ENCODE assay signal across 1 cellular context in genomic region chr22:19494676-19495173, GRCh38.
TF ChIP-seq lines count a peak whose summit lies in the region.

No MANE protein-coding gene starts in this region.

TF ChIP-seq in K562, 482 proteins besides CTCF, POLR2A, EP300 and RAD21 (continues in another document):
- TF ChIP-seq BRF1 (IDR thresholded peaks at IDR 0.05; ENCODE audit: borderline replicate concordance, extremely low read depth, insufficient read length) (no peak), HDAC6 (IDR thresholded peaks at IDR 0.05; ENCODE audit: low read depth, low read length) (no peak), ETS1 (conservative IDR thresholded peaks at IDR 0.05; ENCODE audit: control insufficient read depth, low read depth, low read length) (no peak), GABPB2 (CRISPR knock-in tag; conservative IDR thresholded peaks at IDR 0.05) (no peak), IRF9 (tag; IDR thresholded peaks at IDR 0.05) (no peak), ZNF263 (CRISPR knock-in tag; IDR thresholded peaks at IDR 0.05; ENCODE audit: borderline replicate concordance) (no peak), RFX5 (IDR thresholded peaks at IDR 0.05; ENCODE audit: low read depth, low read length) (no peak), ELF4 (CRISPR knock-in tag; IDR thresholded peaks at IDR 0.05) (no peak), ZNF24 (IDR thresholded peaks at IDR 0.05) (no peak), TCF7L2 (IDR thresholded peaks at IDR 0.05; ENCODE audit: low read depth, low read length) (no peak), NCOA6 (IDR thresholded peaks at IDR 0.05) (no peak), HNRNPUL1 (IDR thresholded peaks at IDR 0.05; ENCODE audit: low read length) (no peak), MAZ (CRISPR knock-in tag; conservative IDR thresholded peaks at IDR 0.05 in 1 of 2, IDR thresholded peaks at IDR 0.05 in 1 of 2) (no peak), IRF2 (CRISPR knock-in tag; IDR thresholded peaks at IDR 0.05) (0 out of 2 replicates have a peak, but pooled peaks have one; percentile 73), RAD51 (IDR thresholded peaks at IDR 0.05; ENCODE audit: borderline replicate concordance, low read depth) (no peak), U2AF2 (optimal IDR thresholded peaks at IDR 0.05; ENCODE audit: low read depth, low read length) (no peak), HINFP (tag; conservative IDR thresholded peaks at IDR 0.05; ENCODE audit: low read depth) (no peak), YY1 (IDR thresholded peaks at IDR 0.05; ENCODE audit: borderline replicate concordance in 1 of 3, control insufficient read depth in 1 of 3, extremely low read depth in 1 of 3, insufficient read depth in 3 of 3, insufficient read length in 1 of 3, insufficient replicate concordance in 2 of 3, low read depth in 1 of 3, low read length in 2 of 3) (no peak), CEBPG (CRISPR knock-in tag; IDR thresholded peaks at IDR 0.05) (no peak), CEBPG (tag; conservative IDR thresholded peaks at IDR 0.05 in 1 of 2, IDR thresholded peaks at IDR 0.05 in 1 of 2) (no peak), JUND (IDR thresholded peaks at IDR 0.05; ENCODE audit: borderline replicate concordance, low read depth, low read length) (no peak), JUND (tag; IDR thresholded peaks at IDR 0.05; ENCODE audit: borderline replicate concordance, low read depth, low read length) (no peak), ZNF436 (CRISPR knock-in tag; IDR thresholded peaks at IDR 0.05) (no peak), STAT5B (CRISPR knock-in tag; IDR thresholded peaks at IDR 0.05) (no peak), ZNF282 (CRISPR knock-in tag; IDR thresholded peaks at IDR 0.05) (peak; percentile 77; the same call in 1 of the 2 replicates), ZNF212 (CRISPR knock-in tag; IDR thresholded peaks at IDR 0.05) (no peak), HMG20B (CRISPR knock-in tag; IDR thresholded peaks at IDR 0.05) (no peak), LARP7 (IDR thresholded peaks at IDR 0.05) (no peak), ZNF79 (CRISPR knock-in tag; IDR thresholded peaks at IDR 0.05; ENCODE audit: low read depth) (no peak), ARID4B (CRISPR knock-in tag; IDR thresholded peaks at IDR 0.05) (no peak), SNAPC5 (CRISPR knock-in tag; IDR thresholded peaks at IDR 0.05) (no peak), TARDBP (IDR thresholded peaks at IDR 0.05) (no peak), E2F3 (CRISPR knock-in tag; IDR thresholded peaks at IDR 0.05) (no peak), FOXM1 (IDR thresholded peaks at IDR 0.05; ENCODE audit: low read depth) (no peak), FOXM1 (CRISPR knock-in tag; IDR thresholded peaks at IDR 0.05; ENCODE audit: low read depth) (no peak), ZNF717 (CRISPR knock-in tag; IDR thresholded peaks at IDR 0.05) (no peak), SP2 (IDR thresholded peaks at IDR 0.05; ENCODE audit: extremely low read depth, low read depth, low read length, poor library complexity, severe bottlenecking) (no peak), ZNF431 (CRISPR knock-in tag; IDR thresholded peaks at IDR 0.05) (no peak), USF1 (CRISPR knock-in tag; IDR thresholded peaks at IDR 0.05) (peak; percentile 40; the same call in 1 of the 2 replicates), CAMTA2 (CRISPR knock-in tag; conservative IDR thresholded peaks at IDR 0.05) (no peak), TFAM (CRISPR knock-in tag; conservative IDR thresholded peaks at IDR 0.05) (no peak), SMAD2 (IDR thresholded peaks at IDR 0.05; ENCODE audit: low read depth, low read length) (no peak), HLTF (IDR thresholded peaks at IDR 0.05) (no peak), ZC3H4 (CRISPR knock-in tag; IDR thresholded peaks at IDR 0.05; ENCODE audit: borderline replicate concordance) (0 out of 2 replicates have a peak, but pooled peaks have one; percentile 19), SMARCE1 (IDR thresholded peaks at IDR 0.05) (no peak), NCOA2 (IDR thresholded peaks at IDR 0.05; ENCODE audit: partially characterized antibody in 2 of 2) (no peak)
- TF ChIP-seq, protein P1, sequence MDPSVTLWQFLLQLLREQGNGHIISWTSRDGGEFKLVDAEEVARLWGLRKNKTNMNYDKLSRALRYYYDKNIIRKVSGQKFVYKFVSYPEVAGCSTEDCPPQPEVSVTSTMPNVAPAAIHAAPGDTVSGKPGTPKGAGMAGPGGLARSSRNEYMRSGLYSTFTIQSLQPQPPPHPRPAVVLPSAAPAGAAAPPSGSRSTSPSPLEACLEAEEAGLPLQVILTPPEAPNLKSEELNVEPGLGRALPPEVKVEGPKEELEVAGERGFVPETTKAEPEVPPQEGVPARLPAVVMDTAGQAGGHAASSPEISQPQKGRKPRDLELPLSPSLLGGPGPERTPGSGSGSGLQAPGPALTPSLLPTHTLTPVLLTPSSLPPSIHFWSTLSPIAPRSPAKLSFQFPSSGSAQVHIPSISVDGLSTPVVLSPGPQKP (CRISPR knock-in tag; IDR thresholded peaks at IDR 0.05) = no peak
- TF ChIP-seq, protein P2, sequence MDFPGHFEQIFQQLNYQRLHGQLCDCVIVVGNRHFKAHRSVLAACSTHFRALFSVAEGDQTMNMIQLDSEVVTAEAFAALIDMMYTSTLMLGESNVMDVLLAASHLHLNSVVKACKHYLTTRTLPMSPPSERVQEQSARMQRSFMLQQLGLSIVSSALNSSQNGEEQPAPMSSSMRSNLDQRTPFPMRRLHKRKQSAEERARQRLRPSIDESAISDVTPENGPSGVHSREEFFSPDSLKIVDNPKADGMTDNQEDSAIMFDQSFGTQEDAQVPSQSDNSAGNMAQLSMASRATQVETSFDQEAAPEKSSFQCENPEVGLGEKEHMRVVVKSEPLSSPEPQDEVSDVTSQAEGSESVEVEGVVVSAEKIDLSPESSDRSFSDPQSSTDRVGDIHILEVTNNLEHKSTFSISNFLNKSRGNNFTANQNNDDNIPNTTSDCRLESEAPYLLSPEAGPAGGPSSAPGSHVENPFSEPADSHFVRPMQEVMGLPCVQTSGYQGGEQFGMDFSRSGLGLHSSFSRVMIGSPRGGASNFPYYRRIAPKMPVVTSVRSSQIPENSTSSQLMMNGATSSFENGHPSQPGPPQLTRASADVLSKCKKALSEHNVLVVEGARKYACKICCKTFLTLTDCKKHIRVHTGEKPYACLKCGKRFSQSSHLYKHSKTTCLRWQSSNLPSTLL (IDR thresholded peaks at IDR 0.05) = no peak
- TF ChIP-seq, protein P3, sequence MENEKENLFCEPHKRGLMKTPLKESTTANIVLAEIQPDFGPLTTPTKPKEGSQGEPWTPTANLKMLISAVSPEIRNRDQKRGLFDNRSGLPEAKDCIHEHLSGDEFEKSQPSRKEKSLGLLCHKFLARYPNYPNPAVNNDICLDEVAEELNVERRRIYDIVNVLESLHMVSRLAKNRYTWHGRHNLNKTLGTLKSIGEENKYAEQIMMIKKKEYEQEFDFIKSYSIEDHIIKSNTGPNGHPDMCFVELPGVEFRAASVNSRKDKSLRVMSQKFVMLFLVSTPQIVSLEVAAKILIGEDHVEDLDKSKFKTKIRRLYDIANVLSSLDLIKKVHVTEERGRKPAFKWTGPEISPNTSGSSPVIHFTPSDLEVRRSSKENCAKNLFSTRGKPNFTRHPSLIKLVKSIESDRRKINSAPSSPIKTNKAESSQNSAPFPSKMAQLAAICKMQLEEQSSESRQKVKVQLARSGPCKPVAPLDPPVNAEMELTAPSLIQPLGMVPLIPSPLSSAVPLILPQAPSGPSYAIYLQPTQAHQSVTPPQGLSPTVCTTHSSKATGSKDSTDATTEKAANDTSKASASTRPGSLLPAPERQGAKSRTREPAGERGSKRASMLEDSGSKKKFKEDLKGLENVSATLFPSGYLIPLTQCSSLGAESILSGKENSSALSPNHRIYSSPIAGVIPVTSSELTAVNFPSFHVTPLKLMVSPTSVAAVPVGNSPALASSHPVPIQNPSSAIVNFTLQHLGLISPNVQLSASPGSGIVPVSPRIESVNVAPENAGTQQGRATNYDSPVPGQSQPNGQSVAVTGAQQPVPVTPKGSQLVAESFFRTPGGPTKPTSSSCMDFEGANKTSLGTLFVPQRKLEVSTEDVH (IDR thresholded peaks at IDR 0.05; ENCODE audit: low read depth, partially characterized antibody) = no peak
- TF ChIP-seq, protein P4, sequence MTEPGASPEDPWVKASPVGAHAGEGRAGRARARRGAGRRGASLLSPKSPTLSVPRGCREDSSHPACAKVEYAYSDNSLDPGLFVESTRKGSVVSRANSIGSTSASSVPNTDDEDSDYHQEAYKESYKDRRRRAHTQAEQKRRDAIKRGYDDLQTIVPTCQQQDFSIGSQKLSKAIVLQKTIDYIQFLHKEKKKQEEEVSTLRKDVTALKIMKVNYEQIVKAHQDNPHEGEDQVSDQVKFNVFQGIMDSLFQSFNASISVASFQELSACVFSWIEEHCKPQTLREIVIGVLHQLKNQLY (CRISPR knock-in tag; conservative IDR thresholded peaks at IDR 0.05) = no peak
- TF ChIP-seq, protein P5, sequence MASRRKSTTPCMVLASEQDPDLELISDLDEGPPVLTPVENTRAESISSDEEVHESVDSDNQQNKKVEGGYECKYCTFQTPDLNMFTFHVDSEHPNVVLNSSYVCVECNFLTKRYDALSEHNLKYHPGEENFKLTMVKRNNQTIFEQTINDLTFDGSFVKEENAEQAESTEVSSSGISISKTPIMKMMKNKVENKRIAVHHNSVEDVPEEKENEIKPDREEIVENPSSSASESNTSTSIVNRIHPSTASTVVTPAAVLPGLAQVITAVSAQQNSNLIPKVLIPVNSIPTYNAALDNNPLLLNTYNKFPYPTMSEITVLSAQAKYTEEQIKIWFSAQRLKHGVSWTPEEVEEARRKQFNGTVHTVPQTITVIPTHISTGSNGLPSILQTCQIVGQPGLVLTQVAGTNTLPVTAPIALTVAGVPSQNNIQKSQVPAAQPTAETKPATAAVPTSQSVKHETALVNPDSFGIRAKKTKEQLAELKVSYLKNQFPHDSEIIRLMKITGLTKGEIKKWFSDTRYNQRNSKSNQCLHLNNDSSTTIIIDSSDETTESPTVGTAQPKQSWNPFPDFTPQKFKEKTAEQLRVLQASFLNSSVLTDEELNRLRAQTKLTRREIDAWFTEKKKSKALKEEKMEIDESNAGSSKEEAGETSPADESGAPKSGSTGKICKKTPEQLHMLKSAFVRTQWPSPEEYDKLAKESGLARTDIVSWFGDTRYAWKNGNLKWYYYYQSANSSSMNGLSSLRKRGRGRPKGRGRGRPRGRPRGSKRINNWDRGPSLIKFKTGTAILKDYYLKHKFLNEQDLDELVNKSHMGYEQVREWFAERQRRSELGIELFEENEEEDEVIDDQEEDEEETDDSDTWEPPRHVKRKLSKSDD (conservative IDR thresholded peaks at IDR 0.05; ENCODE audit: low read length) = no peak
